ENCODE assay signal across 11 cellular contexts in genomic region chr12:62731378-62731710, GRCh38.
DNase-seq lines count a peak whose midpoint lies in the region; ATAC-seq, FAIRE-seq and TF ChIP-seq lines count a peak whose summit lies in the region.
"Had no signal": no experiment of that assay in that cellular context is flagged by ENCODE, and none has a peak within 500 bp of the region (broad histone marks: within the 10 kb centered on the region; RNA-seq: fewer than 3 reads in every experiment).

No MANE protein-coding gene starts in this region.

- H3K9me1 ChIP-seq in keratinocyte (ENCODE audit: control insufficient read depth, extremely low read depth, insufficient read depth, low read length), result no peaks in the 10 kb centered on the region

- H3K9ac ChIP-seq in GM12878 (ENCODE audit: control insufficient read depth, insufficient read depth, low read length), result no peak overlapping the region
- peak overlapping the region; percentile 45 for H3K9ac ChIP-seq in keratinocyte (ENCODE audit: control insufficient read depth, extremely low read depth, insufficient read depth, low read length)

- H2AFZ ChIP-seq in GM12878 (ENCODE audit: control insufficient read depth, low read depth, low read length), result no peak overlapping the region
- H2AFZ ChIP-seq in keratinocyte (ENCODE audit: control insufficient read depth, low read length), result no peak overlapping the region

- POLR2A ChIA-PET in GM12878 (lab: Charles Lee), result interaction anchor here (1.0 kb wide), 1 partner anchor 18 kb away, joined by 3 read pairs; no protein-coding TSS in a partner anchor

- RAD21 ChIA-PET in GM12878 (lab: Charles Lee; ENCODE audit: unreplicated experiment), result interaction anchor here (1.0 to 1.7 kb wide), 4 partner anchors 29 to 150 kb away, joined by 3 to 4 read pairs (median 3); no protein-coding TSS in a partner anchor

- H3K4me1 ChIP-seq in GM12878 (ENCODE audit: control insufficient read depth, insufficient read depth, low read length) (peaks cover 9% of the 10 kb centered on the region), keratinocyte (ENCODE audit: control insufficient read depth, extremely low read depth, insufficient read depth, low read length) (peaks cover 30% of the 10 kb centered on the region), thoracic aorta (ENCODE audit: control insufficient read depth in 1 of 2, low read depth in 2 of 2) (peaks cover 21 to 44% of the 10 kb centered on the region in 2 donors), HAP-1 (no peaks in the 10 kb centered on the region)

- H3K27me3 ChIP-seq in HL-60 (ENCODE audit: insufficient read depth, poor library complexity, severe bottlenecking) (no peaks in the 10 kb centered on the region), GM12878 (replicated peaks in 1 of 2; ENCODE audit: control insufficient read depth in 2 of 2, insufficient read depth in 2 of 2, low read length in 1 of 2) (no peaks in the 10 kb centered on the region), keratinocyte (ENCODE audit: control insufficient read depth, extremely low read depth, insufficient read depth, low read length) (no peaks in the 10 kb centered on the region), thoracic aorta (replicated peaks; ENCODE audit: insufficient read depth) (no peaks in the 10 kb centered on the region), HAP-1 (ENCODE audit: low read depth) (no peaks in the 10 kb centered on the region)

- H4K20me1 ChIP-seq in GM12878 (ENCODE audit: control insufficient read depth, insufficient read depth) (no peaks in the 10 kb centered on the region), keratinocyte (ENCODE audit: control insufficient read depth, extremely low read depth, insufficient read depth, low read length) (no peaks in the 10 kb centered on the region)

- no peak for TF ChIP-seq EP300 in GM12878 (IDR thresholded peaks at IDR 0.05; ENCODE audit: borderline replicate concordance in 1 of 2, control insufficient read depth in 1 of 2, low read depth in 2 of 2, low read length in 2 of 2)

- FAIRE-seq in GM12878 (lab: Jason Lieb, UNC), result no peak
- FAIRE-seq in keratinocyte (lab: Jason Lieb, UNC), result no peak

- no peak overlapping the region for H3K4me3 ChIP-seq in HL-60 (replicated peaks; ENCODE audit: insufficient read depth, low read length)
- H3K4me3 ChIP-seq in GM12878, result no peak overlapping the region
- H3K4me3 ChIP-seq in keratinocyte (ENCODE audit: control insufficient read depth in 2 of 3, extremely low read depth in 1 of 3, insufficient read depth in 2 of 3, low read depth in 1 of 3, low read length in 3 of 3), result no peak overlapping the region
- peak overlapping the region; percentile 51 for H3K4me3 ChIP-seq in thoracic aorta
- H3K4me3 ChIP-seq in HAP-1, result no peak overlapping the region

- H3K4me2 ChIP-seq in GM12878 (ENCODE audit: control insufficient read depth, insufficient read depth) (no peak overlapping the region), keratinocyte (ENCODE audit: control insufficient read depth, extremely low read depth, insufficient read depth, low read depth, low read length) (peak overlapping the region; percentile 30)

- no peak for TF ChIP-seq POLR2A in GM12878 (IDR thresholded peaks at IDR 0.05; ENCODE audit: low read depth, low read length)

- no peak for TF ChIP-seq RAD21 in GM12878 (IDR thresholded peaks at IDR 0.05; ENCODE audit: insufficient read depth, low read depth, low read length)

- no TSS peak for BruUV-seq in GM12878 (replicated peaks; lab: Mats Ljungman, UMichigan)

- H3K36me3 ChIP-seq in GM12878 (ENCODE audit: control insufficient read depth in 2 of 2, insufficient read depth in 2 of 2, low read length in 1 of 2) (no peaks in the 10 kb centered on the region), keratinocyte (ENCODE audit: control insufficient read depth in 2 of 2, extremely low read depth in 1 of 2, insufficient read depth in 2 of 2, low read length in 2 of 2) (no peaks in the 10 kb centered on the region), thoracic aorta (no peaks in the 10 kb centered on the region), HAP-1 (replicated peaks) (no peaks in the 10 kb centered on the region)

- DNase-seq in HL-60 (ENCODE audit: low read depth in 1 of 2, low spot score in 1 of 2), result no peak
- DNase-seq in GM12878 (ENCODE audit: low read depth, low spot score), result no peak
- DNase-seq in keratinocyte (ENCODE audit: low read depth, low spot score), result no peak
- DNase-seq in thoracic aorta (ENCODE audit: low spot score), result no peak
- no peak for DNase-seq in NCI-H1105 treated with DMSO at 0.1 percent for 48 hours (lab: John Stamatoyannopoulos, UW)
- DNase-seq in NCI-H1694 treated with DMSO at 0.1 percent for 48 hours (lab: John Stamatoyannopoulos, UW), result no peak
- DNase-seq in HAP-1 (ENCODE audit: low spot score in 2 of 2), result no peak
- DNase-seq in activated effector memory CD4-positive, alpha-beta T cell treated with Interleukin-2 at 50 U/mL for 16 hours, result no peak
- DNase-seq: activated CD4-positive, alpha-beta T cell treated with anti-CD3 and anti-CD28 coated beads for 48 hours; activated T-cell treated with anti-CD3 and anti-CD28 coated beads, Interleukin-2, amount 50 U/mL, for 72 hours; NCI-H2029 treated with DMSO at 0.1 percent for 48 hours had no signal

- dilution Hi-C loops in keratinocyte (cut with MboI; ENCODE audit: extremely low pct_ligation_motif_present, low sequenced_read_pairs), result no loop called here

- in situ Hi-C loops in GM12878 (cut with MboI) (no loop called here), HAP-1 (cut with MboI; ENCODE audit: low sequenced_read_pairs) (no loop called here)

- intact Hi-C loops in GM12878 (cut with micrococcal nuclease; ENCODE audit: unreplicated experiment), result loop anchor here (5.0 kb wide), 2 partner anchors 89 to 129 kb away; no protein-coding TSS in a partner anchor

- 68% methylated on average over 5 of the region's 5 CpGs for WGBS in GM12878 (ENCODE audit: insufficient coverage, insufficient replicate concordance, low lambda C conversion rate, missing lambda C conversion rate)

- CTCF ChIA-PET in GM12878 (lab: Yijun Ruan, JAX), result interaction anchor here (0.8 kb wide), 1 partner anchor 296 kb away, joined by 3 read pairs; no protein-coding TSS in a partner anchor

- no peak for TF ChIP-seq CTCF in HL-60 (IDR thresholded peaks at IDR 0.05; ENCODE audit: insufficient read depth, low read length)
- no peak for TF ChIP-seq CTCF in GM12878 (IDR thresholded peaks at IDR 0.05 in 2 of 3, conservative IDR thresholded peaks at IDR 0.05 in 1 of 3; ENCODE audit: control insufficient read depth in 2 of 3, extremely low read depth in 1 of 3, insufficient read depth in 1 of 3, low read depth in 3 of 3, low read length in 3 of 3)
- no peak for TF ChIP-seq CTCF in keratinocyte (optimal IDR thresholded peaks at IDR 0.05 in 1 of 3, IDR thresholded peaks at IDR 0.05 in 1 of 3, conservative IDR thresholded peaks at IDR 0.05 in 1 of 3; ENCODE audit: extremely low read depth in 1 of 3, insufficient read depth in 2 of 3, low read length in 3 of 3)
- no peak for TF ChIP-seq CTCF in thoracic aorta (IDR thresholded peaks at IDR 0.05)

- no peak for ATAC-seq in GM12878
- peak; percentile 8 for ATAC-seq in thoracic aorta (ENCODE audit: insufficient number of reproducible peaks, low FRiP score, low read depth)
- ATAC-seq: activated T-cell treated with anti-CD3 and anti-CD28 coated beads, Interleukin-2, amount 50 U/mL, for 72 hours had no signal

- SMC1A ChIA-PET in GM12878 (lab: Charles Lee; ENCODE audit: uncharacterized antibody, unreplicated experiment), result interaction anchor here (0.8 to 1.2 kb wide), 5 partner anchors 8 to 99 kb away, joined by 3 to 4 read pairs (median 3); no protein-coding TSS in a partner anchor

- H3K79me2 ChIP-seq in GM12878 (ENCODE audit: control insufficient read depth, insufficient read depth, low read length), result no peaks in the 10 kb centered on the region
- no peaks in the 10 kb centered on the region for H3K79me2 ChIP-seq in keratinocyte (ENCODE audit: control insufficient read depth, insufficient read depth, low read length)

- H3K9me3 ChIP-seq in GM12878 (replicated peaks; ENCODE audit: control insufficient read depth, insufficient read depth, low read length) (no peaks in the 10 kb centered on the region), keratinocyte (ENCODE audit: control insufficient read depth, low read depth, low read length) (no peaks in the 10 kb centered on the region), thoracic aorta (no peaks in the 10 kb centered on the region), HAP-1 (no peaks in the 10 kb centered on the region)

- H3K27ac ChIP-seq in HL-60 (replicated peaks) (peak overlapping the region; percentile 34), GM12878 (ENCODE audit: control insufficient read depth, insufficient read depth) (no peak overlapping the region), keratinocyte (ENCODE audit: control insufficient read depth, insufficient read depth, low read length) (peak overlapping the region; percentile 73), thoracic aorta (peak overlapping the region; percentile 61)

TF ChIP-seq in GM12878, 131 proteins besides CTCF, POLR2A, EP300 and RAD21:
- TF ChIP-seq FOXM1 (IDR thresholded peaks at IDR 0.05; ENCODE audit: low read depth, low read length) (peak; percentile 4; the same call in 1 of the 2 replicates), DPF2 (IDR thresholded peaks at IDR 0.05) (0 out of 2 replicates have a peak, but pooled peaks have one; percentile 11), SMAD1 (IDR thresholded peaks at IDR 0.05; ENCODE audit: low read depth, partially characterized antibody) (no peak), NFIC (IDR thresholded peaks at IDR 0.05; ENCODE audit: low read depth, low read length) (0 out of 2 replicates have a peak, but pooled peaks have one; percentile 8), CHD1 (IDR thresholded peaks at IDR 0.05; ENCODE audit: low read depth, low read length) (no peak), ELK1 (IDR thresholded peaks at IDR 0.05; ENCODE audit: low read depth, low read length) (no peak)
